ENCODE assay signal across 1 cellular context in genomic region chr3:14319654-14320182, GRCh38.
TF ChIP-seq lines count a peak whose summit lies in the region.

No MANE protein-coding gene starts in this region.

TF ChIP-seq in H1, 55 proteins besides CTCF, POLR2A, EP300 and RAD21 (continued from another document):
- TF ChIP-seq, protein P1, sequence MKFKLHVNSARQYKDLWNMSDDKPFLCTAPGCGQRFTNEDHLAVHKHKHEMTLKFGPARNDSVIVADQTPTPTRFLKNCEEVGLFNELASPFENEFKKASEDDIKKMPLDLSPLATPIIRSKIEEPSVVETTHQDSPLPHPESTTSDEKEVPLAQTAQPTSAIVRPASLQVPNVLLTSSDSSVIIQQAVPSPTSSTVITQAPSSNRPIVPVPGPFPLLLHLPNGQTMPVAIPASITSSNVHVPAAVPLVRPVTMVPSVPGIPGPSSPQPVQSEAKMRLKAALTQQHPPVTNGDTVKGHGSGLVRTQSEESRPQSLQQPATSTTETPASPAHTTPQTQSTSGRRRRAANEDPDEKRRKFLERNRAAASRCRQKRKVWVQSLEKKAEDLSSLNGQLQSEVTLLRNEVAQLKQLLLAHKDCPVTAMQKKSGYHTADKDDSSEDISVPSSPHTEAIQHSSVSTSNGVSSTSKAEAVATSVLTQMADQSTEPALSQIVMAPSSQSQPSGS (IDR thresholded peaks at IDR 0.05; ENCODE audit: low read length) = peak; percentile 71; the same call in 1 of the 2 replicates
- 0 out of 2 replicates have a peak, but pooled peaks have one; percentile 3 for TF ChIP-seq CEBPB (IDR thresholded peaks at IDR 0.05; ENCODE audit: low read depth, low read length)
- TF ChIP-seq JUND (IDR thresholded peaks at IDR 0.05; ENCODE audit: low read length) = no peak
- TF ChIP-seq MAX (IDR thresholded peaks at IDR 0.05) = no peak
- TF ChIP-seq POLR2AphosphoS5 (IDR thresholded peaks at IDR 0.05; ENCODE audit: low read depth, low read length) = no peak
- TF ChIP-seq RFX5 (IDR thresholded peaks at IDR 0.05; ENCODE audit: borderline replicate concordance, low read depth, low read length) = no peak
- no peak for TF ChIP-seq EZH2 (IDR thresholded peaks at IDR 0.05; ENCODE audit: low read depth, low read length, severe bottlenecking)
- TF ChIP-seq ATF3 (IDR thresholded peaks at IDR 0.05; ENCODE audit: insufficient read depth, low read depth, low read length) = peak; percentile 65; the same call in 1 of the 2 replicates
- TF ChIP-seq YY1 (IDR thresholded peaks at IDR 0.05; ENCODE audit: low read depth, low read length) = 0 out of 2 replicates have a peak, but pooled peaks have one; percentile 25
- TF ChIP-seq SIRT6 (IDR thresholded peaks at IDR 0.05; ENCODE audit: low read length) = no peak
- TF ChIP-seq, protein P2, sequence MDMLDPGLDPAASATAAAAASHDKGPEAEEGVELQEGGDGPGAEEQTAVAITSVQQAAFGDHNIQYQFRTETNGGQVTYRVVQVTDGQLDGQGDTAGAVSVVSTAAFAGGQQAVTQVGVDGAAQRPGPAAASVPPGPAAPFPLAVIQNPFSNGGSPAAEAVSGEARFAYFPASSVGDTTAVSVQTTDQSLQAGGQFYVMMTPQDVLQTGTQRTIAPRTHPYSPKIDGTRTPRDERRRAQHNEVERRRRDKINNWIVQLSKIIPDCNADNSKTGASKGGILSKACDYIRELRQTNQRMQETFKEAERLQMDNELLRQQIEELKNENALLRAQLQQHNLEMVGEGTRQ (IDR thresholded peaks at IDR 0.05; ENCODE audit: low read length) = peak; percentile 89
- peak; percentile 60 for TF ChIP-seq E2F6 (IDR thresholded peaks at IDR 0.05)
- no peak for TF ChIP-seq TEAD4 (IDR thresholded peaks at IDR 0.05; ENCODE audit: low read depth, low read length)
- TF ChIP-seq GABPA (IDR thresholded peaks at IDR 0.05; ENCODE audit: borderline replicate concordance, insufficient read depth, low read length) = peak; percentile 15; the same call in 1 of the 2 replicates
- no peak for TF ChIP-seq CHD7 (IDR thresholded peaks at IDR 0.05; ENCODE audit: insufficient replicate concordance, low read length)
- TF ChIP-seq BRCA1 (IDR thresholded peaks at IDR 0.05; ENCODE audit: low read depth, low read length) = no peak
- no peak for TF ChIP-seq POU5F1 (IDR thresholded peaks at IDR 0.05; ENCODE audit: low read depth, low read length)
- no peak for TF ChIP-seq BACH1 (IDR thresholded peaks at IDR 0.05; ENCODE audit: low read length)
- TF ChIP-seq KDM4A (IDR thresholded peaks at IDR 0.05; ENCODE audit: low read depth, low read length, severe bottlenecking) = no peak
- TF ChIP-seq NRF1 (IDR thresholded peaks at IDR 0.05; ENCODE audit: low read depth, low read length) = no peak
- TF ChIP-seq CBX8 (IDR thresholded peaks at IDR 0.05; ENCODE audit: borderline replicate concordance, low read depth, low read length) = no peak
- TF ChIP-seq CREB1 (IDR thresholded peaks at IDR 0.05) = peak; percentile 42; the same call in 1 of the 2 replicates
- TF ChIP-seq SP1 (IDR thresholded peaks at IDR 0.05; ENCODE audit: low read depth, low read length) = peak; percentile 60; the same call in 1 of the 2 replicates
- TF ChIP-seq NANOG (IDR thresholded peaks at IDR 0.05; ENCODE audit: insufficient read depth, low read depth, low read length, poor library complexity, severe bottlenecking) = no peak
- TF ChIP-seq BCL11A (IDR thresholded peaks at IDR 0.05; ENCODE audit: low read depth in 2 of 2, low read length in 2 of 2) = no peak
- TF ChIP-seq CHD2 (IDR thresholded peaks at IDR 0.05; ENCODE audit: low read length) = no peak
- no peak for TF ChIP-seq EGR1 (IDR thresholded peaks at IDR 0.05; ENCODE audit: borderline replicate concordance, low read depth, low read length)
- TF ChIP-seq ZNF274 (IDR thresholded peaks at IDR 0.05; ENCODE audit: borderline replicate concordance, extremely low read depth, low read length) = no peak
- TF ChIP-seq JUN (IDR thresholded peaks at IDR 0.05; ENCODE audit: low read depth, low read length) = no peak
- no peak for TF ChIP-seq KDM1A (IDR thresholded peaks at IDR 0.05; ENCODE audit: borderline replicate concordance, low read length)
